19 cellular contexts compared by ENCODE assay signal in genomic region chr22:32546480-32546879, GRCh38.
DNase-seq lines count a peak whose midpoint lies in the region; ATAC-seq, FAIRE-seq and TF ChIP-seq lines count a peak whose summit lies in the region.
"Had no signal": no experiment of that assay in that cellular context is flagged by ENCODE, and none has a peak within 500 bp of the region (broad histone marks: within the 10 kb centered on the region; RNA-seq: fewer than 3 reads in every experiment).

No MANE protein-coding gene starts in this region.

- H3K9me3 ChIP-seq in left lung (no peaks in the 10 kb centered on the region), subcutaneous abdominal adipose tissue (ENCODE audit: control insufficient read depth in 5 of 5, low read length in 5 of 5) (no peaks in the 10 kb centered on the region)

- no peak for FAIRE-seq in H54 (lab: Jason Lieb, UNC)
- FAIRE-seq: colon, endothelial cell of umbilical vein, HTR-8/SVneo had no signal

- H3K9ac ChIP-seq in subcutaneous abdominal adipose tissue (ENCODE audit: low read length in 5 of 5), result no peak overlapping the region

- H3K36me3 ChIP-seq in left lung (no peaks in the 10 kb centered on the region), subcutaneous abdominal adipose tissue (ENCODE audit: control insufficient read depth in 5 of 5, insufficient read depth in 5 of 5, low read length in 5 of 5) (no peaks in the 10 kb centered on the region)

- TF ChIP-seq POLR2A in H54 (IDR thresholded peaks at IDR 0.05; ENCODE audit: low read depth, low read length), result no peak

- intact Hi-C loops in left lung (cut with DNase I), result no loop called here

- peaks cover 0 to 2% of the 10 kb centered on the region in 2 donors for H3K27me3 ChIP-seq in left lung
- no peaks in the 10 kb centered on the region for H3K27me3 ChIP-seq in subcutaneous abdominal adipose tissue (ENCODE audit: control insufficient read depth in 5 of 5, insufficient read depth in 4 of 5, low read length in 5 of 5)

- H3K4me3 ChIP-seq in coronary artery (no peak overlapping the region), left lung (no peak overlapping the region), subcutaneous abdominal adipose tissue (ENCODE audit: low read depth in 1 of 5, low read length in 5 of 5) (peak overlapping the region in 1 of 5 donors; percentile 4)

- H3K4me1 ChIP-seq in left lung (peaks cover 0 to 8% of the 10 kb centered on the region in 2 donors), subcutaneous abdominal adipose tissue (ENCODE audit: control insufficient read depth in 5 of 5, insufficient read depth in 5 of 5, low read length in 5 of 5) (peaks cover 17 to 44% (median 38%) of the 10 kb centered on the region in 5 donors)

- DNase-seq in M059J (ENCODE audit: low read depth) (peak; percentile 56), coronary artery (ENCODE audit: low spot score) (no peak), left lung (no peak), H4 (ENCODE audit: low spot score) (no peak), H54 (ENCODE audit: insufficient read length, low spot score) (no peak)
- DNase-seq in activated CD4-positive, CD25-positive, alpha-beta regulatory T cell (lab: John Stamatoyannopoulos, UW), result no peak
- DNase-seq: activated CD4-positive, alpha-beta T cell treated with anti-CD3 and anti-CD28 coated beads for 4 hours; activated CD8-positive, alpha-beta memory T cell treated with anti-CD3 and anti-CD28 coated beads, Interleukin-2, amount 50 U/mL, for 48 hours; activated naive CD4-positive, alpha-beta T cell; CD8-positive, alpha-beta T cell; NCI-H1694; NCI-H345; SHP77; stimulated activated naive CD4-positive, alpha-beta T cell treated with Interleukin-2 at 50 U/mL for 16 hours had no signal

- peak; percentile 27 for ATAC-seq in left lung
- no peak for ATAC-seq in GM18519 (IDR thresholded peaks at IDR 0.05; ENCODE audit: low FRiP score, unreplicated experiment)
- ATAC-seq: CD8-positive, alpha-beta T cell had no signal

- TF ChIP-seq CTCF in coronary artery (IDR thresholded peaks at IDR 0.05) (no peak), left lung (IDR thresholded peaks at IDR 0.05) (no peak)

- H3K27ac ChIP-seq in coronary artery (peak overlapping the region; percentile 9 to 65), left lung (peak overlapping the region; percentile 55 to 56), subcutaneous abdominal adipose tissue (ENCODE audit: low read depth, low read length) (peak overlapping the region; percentile 40)
